21 cellular contexts compared by ENCODE assay signal in the genomic region with DNA sequence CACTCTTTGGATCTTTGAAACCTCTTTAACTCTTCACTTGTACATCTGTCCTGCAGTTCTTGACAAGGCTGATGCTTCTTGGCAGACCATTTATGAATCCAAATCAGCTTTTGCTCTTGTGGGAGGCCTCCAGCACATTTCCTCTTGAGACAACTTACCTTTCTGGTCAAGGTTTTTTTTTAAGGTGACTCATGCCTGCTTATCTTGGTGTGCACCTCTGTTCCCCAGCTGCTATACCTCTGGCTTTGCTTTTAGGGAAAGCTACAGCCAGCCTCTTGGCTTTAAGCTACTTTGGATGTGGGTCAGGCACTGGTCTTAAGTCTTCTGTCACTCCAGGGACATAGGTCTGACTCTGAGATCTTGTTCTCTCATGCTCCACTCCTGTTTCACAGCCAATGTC.
"Had no signal": no experiment of that assay in that cellular context is flagged by ENCODE, and none has a peak within 500 bp of the region (broad histone marks: within the 10 kb centered on the region; RNA-seq: fewer than 3 reads in every experiment).

No MANE protein-coding gene starts in this region.

- H3K9me3 ChIP-seq: right lobe of liver, stomach, suprapubic skin had no signal

- ATAC-seq: activated T-cell treated with anti-CD3 and anti-CD28 coated beads, Interleukin-2, amount 50 U/mL, for 4 hours; right lobe of liver; stimulated activated memory B cell treated with anti-CD40 and anti-IgM and Interleukin-4, amounts not matched to agents 10 μg/mL and 1 μg/mL and 100 μg/mL, for 72 hours had no signal

- H3K27ac ChIP-seq: right lobe of liver, skin epidermis, stomach, suprapubic skin, tibial nerve had no signal

- H3K4me1 ChIP-seq: suprapubic skin, tibial nerve had no signal

- H3K4me3 Mint-ChIP-seq: activated naive CD4-positive, alpha-beta T cell treated with anti-CD3 and anti-CD28 coated beads for 36 hours; activated T-cell treated with anti-CD3 and anti-CD28 coated beads, Interleukin-2, amount 50 U/mL, for 4 hours; memory B cell; naive B cell; stimulated activated memory B cell treated with anti-CD40 and anti-IgM and Interleukin-4, amounts not matched to agents 10 μg/mL and 1 μg/mL and 100 μg/mL, for 72 hours; T-helper 1 cell treated with Interleukin-12 subunit alpha and Interleukin-12 subunit beta and Interleukin-4 antibody, amounts not matched to agents 30 μg/mL and 1 μg/mL, for 36 hours had no signal

- H3K27me3 ChIP-seq: right lobe of liver, stomach, suprapubic skin, tibial nerve had no signal

- H3K27ac Mint-ChIP-seq: activated naive CD4-positive, alpha-beta T cell treated with anti-CD3 and anti-CD28 coated beads for 36 hours; activated T-helper 2 cell treated with anti-CD3 and anti-CD28 coated beads, Interferon-gamma antibody, Interleukin-2, Interleukin-4, amounts not matched to agents 10 μg/mL and 5 μg/mL and 100 μg/mL, durations not matched to agents 14 hours and 24 hours and 36 hours; memory B cell; stimulated activated memory B cell treated with anti-CD40 and anti-IgM and Interleukin-4, amounts not matched to agents 10 μg/mL and 1 μg/mL and 100 μg/mL, for 72 hours; T-helper 1 cell treated with Interleukin-12 subunit alpha and Interleukin-12 subunit beta and Interleukin-4 antibody, amounts not matched to agents 30 μg/mL and 1 μg/mL, for 36 hours had no signal

- DNase-seq: activated CD4-positive, alpha-beta T cell treated with anti-CD3 and anti-CD28 coated beads for 4 hours; activated CD4-positive, alpha-beta T cell treated with anti-CD3 and anti-CD28 coated beads, Interleukin-2, amount 50 U/mL, for 48 hours; activated CD4-positive, CD25-positive, alpha-beta regulatory T cell; activated CD8-positive, alpha-beta memory T cell treated with anti-CD3 and anti-CD28 coated beads, Interleukin-2, amount 50 U/mL, for 48 hours; activated naive CD4-positive, alpha-beta T cell treated with anti-CD3 and anti-CD28 coated beads for 36 hours; activated T-cell treated with anti-CD3 and anti-CD28 coated beads, Interleukin-2, amount 50 U/mL, for 4 hours; amygdala; foreskin fibroblast; kidney glomerular epithelial cell; naive B cell; nucleus accumbens; right lobe of liver; stimulated activated CD4-positive, alpha-beta T cell treated with anti-CD3 and anti-CD28 coated beads, Interleukin-2, amount 100 ng/mL, for 24 hours; stomach had no signal

- H3K9me3 Mint-ChIP-seq: T-helper 1 cell treated with Interleukin-12 subunit alpha and Interleukin-12 subunit beta and Interleukin-4 antibody, amounts not matched to agents 30 μg/mL and 1 μg/mL, for 36 hours had no signal

- H3K36me3 ChIP-seq: right lobe of liver, stomach, suprapubic skin, tibial nerve had no signal

- H3K4me3 ChIP-seq: right lobe of liver, skin epidermis, stomach, suprapubic skin, tibial nerve had no signal

- H3K4me1 Mint-ChIP-seq: memory B cell; stimulated activated memory B cell treated with anti-CD40 and anti-IgM and Interleukin-4, amounts not matched to agents 10 μg/mL and 1 μg/mL and 100 μg/mL, for 72 hours had no signal
